In genomic region chr11:2555891-2556290, GRCh38 we compare ENCODE assay signal across 17 cellular contexts.
"Had no signal": no experiment of that assay in that cellular context is flagged by ENCODE, and none has a peak within 500 bp of the region (broad histone marks: within the 10 kb centered on the region; RNA-seq: fewer than 3 reads in every experiment).

No MANE protein-coding gene starts in this region.

- H3K4me3 Mint-ChIP-seq: activated CD4-positive, alpha-beta memory T cell treated with anti-CD3 and anti-CD28 coated beads, Interleukin-2, amount 10 ng/mL, durations not matched to agents 7 days and 5 days; activated CD8-positive, alpha-beta memory T cell treated with anti-CD3 and anti-CD28 coated beads, Interleukin-2, amount 10 ng/mL, durations not matched to agents 7 days and 5 days; activated naive CD4-positive, alpha-beta T cell treated with anti-CD3 and anti-CD28 coated beads, Interleukin-2, amount 50 U/mL, for 24 hours; activated T-cell treated with anti-CD3 and anti-CD28 coated beads, Interleukin-2, amount 50 U/mL, for 24 hours; naive thymus-derived CD8-positive, alpha-beta T cell had no signal

- H3K36me3 ChIP-seq: breast epithelium, left ventricle myocardium inferior, stomach had no signal

- H3K27me3 Mint-ChIP-seq: activated CD4-positive, alpha-beta memory T cell treated with anti-CD3 and anti-CD28 coated beads, Interleukin-2, amount 10 ng/mL, durations not matched to agents 7 days and 5 days; activated CD8-positive, alpha-beta memory T cell treated with anti-CD3 and anti-CD28 coated beads, Interleukin-2, amount 10 ng/mL, durations not matched to agents 7 days and 5 days; activated naive CD4-positive, alpha-beta T cell treated with anti-CD3 and anti-CD28 coated beads, Interleukin-2, amount 50 U/mL, for 24 hours; activated T-cell treated with anti-CD3 and anti-CD28 coated beads, Interleukin-2, amount 50 U/mL, for 24 hours; naive thymus-derived CD8-positive, alpha-beta T cell had no signal

- H3K9me3 ChIP-seq: breast epithelium, testis had no signal

- H3K27me3 ChIP-seq: breast epithelium, stomach, testis had no signal

- ATAC-seq: activated CD8-positive, alpha-beta memory T cell treated with anti-CD3 and anti-CD28 coated beads, Interleukin-2, amount 10 ng/mL, durations not matched to agents 7 days and 5 days; naive thymus-derived CD8-positive, alpha-beta T cell had no signal

- H3K27ac Mint-ChIP-seq: activated CD4-positive, alpha-beta memory T cell treated with anti-CD3 and anti-CD28 coated beads, Interleukin-2, amount 10 ng/mL, durations not matched to agents 7 days and 5 days; activated CD8-positive, alpha-beta memory T cell treated with anti-CD3 and anti-CD28 coated beads, Interleukin-2, amount 10 ng/mL, durations not matched to agents 7 days and 5 days; activated naive CD4-positive, alpha-beta T cell treated with anti-CD3 and anti-CD28 coated beads, Interleukin-2, amount 50 U/mL, for 24 hours; activated T-cell treated with anti-CD3 and anti-CD28 coated beads, Interleukin-2, amount 50 U/mL, for 24 hours; activated T-helper 2 cell treated with anti-CD3 and anti-CD28 coated beads, Interferon-gamma antibody, Interleukin-2, Interleukin-4, amounts not matched to agents 10 μg/mL and 5 μg/mL and 100 μg/mL, durations not matched to agents 14 hours and 24 hours and 36 hours; naive thymus-derived CD8-positive, alpha-beta T cell had no signal

- H3K4me3 ChIP-seq: breast epithelium, coronary artery, left ventricle myocardium inferior, skin epidermis, stomach, testis had no signal

- H3K4me1 Mint-ChIP-seq: activated CD8-positive, alpha-beta memory T cell treated with anti-CD3 and anti-CD28 coated beads, Interleukin-2, amount 10 ng/mL, durations not matched to agents 7 days and 5 days had no signal

- DNase-seq: activated CD4-positive, alpha-beta memory T cell treated with anti-CD3 and anti-CD28 coated beads, Interleukin-2, amount 10 ng/mL, durations not matched to agents 7 days and 5 days; activated CD4-positive, alpha-beta T cell treated with anti-CD3 and anti-CD28 coated beads for 48 hours; activated CD4-positive, CD25-positive, alpha-beta regulatory T cell; activated CD8-positive, alpha-beta memory T cell treated with anti-CD3 and anti-CD28 coated beads, Interleukin-2, amount 10 ng/mL, durations not matched to agents 7 days and 5 days; activated T-cell treated with anti-CD3 and anti-CD28 coated beads, Interleukin-2, amount 50 U/mL, for 24 hours; kidney glomerular epithelial cell; left ventricle myocardium inferior; stimulated activated CD4-positive, alpha-beta T cell treated with anti-CD3 and anti-CD28 coated beads, Interleukin-4, amount 100 ng/mL, for 1 hour; stomach; T-helper 9 cell; testis had no signal

- H3K36me3 Mint-ChIP-seq: activated CD8-positive, alpha-beta memory T cell treated with anti-CD3 and anti-CD28 coated beads, Interleukin-2, amount 10 ng/mL, durations not matched to agents 7 days and 5 days had no signal

- H3K9me3 Mint-ChIP-seq: activated CD4-positive, alpha-beta memory T cell treated with anti-CD3 and anti-CD28 coated beads, Interleukin-2, amount 10 ng/mL, durations not matched to agents 7 days and 5 days; activated naive CD4-positive, alpha-beta T cell treated with anti-CD3 and anti-CD28 coated beads, Interleukin-2, amount 50 U/mL, for 24 hours; activated T-cell treated with anti-CD3 and anti-CD28 coated beads, Interleukin-2, amount 50 U/mL, for 24 hours; activated T-helper 2 cell treated with anti-CD3 and anti-CD28 coated beads, Interferon-gamma antibody, Interleukin-2, Interleukin-4, amounts not matched to agents 10 μg/mL and 5 μg/mL and 100 μg/mL, durations not matched to agents 14 hours and 24 hours and 36 hours; naive thymus-derived CD8-positive, alpha-beta T cell had no signal

- H3K4me1 ChIP-seq: breast epithelium, testis had no signal

- H3K27ac ChIP-seq: breast epithelium, coronary artery, left ventricle myocardium inferior, skin epidermis, stomach, testis had no signal
